In the genomic region with DNA sequence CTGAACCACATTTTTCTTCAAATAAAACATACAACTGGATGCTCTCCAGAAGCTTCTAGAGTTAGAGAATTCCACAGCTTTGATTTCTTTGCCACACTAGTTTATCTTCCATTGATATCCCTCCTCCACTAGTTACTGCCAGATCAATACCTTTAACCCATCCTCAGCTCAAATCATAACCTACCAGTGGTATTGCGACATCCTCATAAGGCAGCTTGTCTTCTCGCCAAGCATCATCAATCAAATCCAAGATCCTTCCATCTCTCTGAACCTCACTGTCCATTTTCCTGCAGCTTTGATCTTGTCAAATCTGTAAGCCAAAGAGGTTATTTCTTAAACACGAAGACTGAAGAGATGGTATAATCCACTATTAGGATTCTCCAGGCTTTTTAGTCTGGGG, we compare ENCODE assay signal across 2 cellular contexts.
A peak's percentile ranks its signal among the peaks of the same experiment; 100 is the strongest.
TF ChIP-seq lines count a peak whose summit lies in the region.

No MANE protein-coding gene starts in this region.

TF ChIP-seq in Ishikawa, 13 proteins besides CTCF, POLR2A, EP300 and RAD21:
- peak; percentile 68 for TF ChIP-seq CEBPB (IDR thresholded peaks at IDR 0.05)
- TF ChIP-seq TCF12 (IDR thresholded peaks at IDR 0.05; ENCODE audit: low read depth): no peak

TF ChIP-seq in H1, 55 proteins besides CTCF, POLR2A, EP300 and RAD21:
- no peak for TF ChIP-seq KDM4A (IDR thresholded peaks at IDR 0.05; ENCODE audit: low read depth, low read length, severe bottlenecking)
- TF ChIP-seq CEBPB (IDR thresholded peaks at IDR 0.05; ENCODE audit: low read depth, low read length): peak; percentile 70; the same call in 1 of the 2 replicates
